1 cellular context compared by ENCODE assay signal in the genomic region with DNA sequence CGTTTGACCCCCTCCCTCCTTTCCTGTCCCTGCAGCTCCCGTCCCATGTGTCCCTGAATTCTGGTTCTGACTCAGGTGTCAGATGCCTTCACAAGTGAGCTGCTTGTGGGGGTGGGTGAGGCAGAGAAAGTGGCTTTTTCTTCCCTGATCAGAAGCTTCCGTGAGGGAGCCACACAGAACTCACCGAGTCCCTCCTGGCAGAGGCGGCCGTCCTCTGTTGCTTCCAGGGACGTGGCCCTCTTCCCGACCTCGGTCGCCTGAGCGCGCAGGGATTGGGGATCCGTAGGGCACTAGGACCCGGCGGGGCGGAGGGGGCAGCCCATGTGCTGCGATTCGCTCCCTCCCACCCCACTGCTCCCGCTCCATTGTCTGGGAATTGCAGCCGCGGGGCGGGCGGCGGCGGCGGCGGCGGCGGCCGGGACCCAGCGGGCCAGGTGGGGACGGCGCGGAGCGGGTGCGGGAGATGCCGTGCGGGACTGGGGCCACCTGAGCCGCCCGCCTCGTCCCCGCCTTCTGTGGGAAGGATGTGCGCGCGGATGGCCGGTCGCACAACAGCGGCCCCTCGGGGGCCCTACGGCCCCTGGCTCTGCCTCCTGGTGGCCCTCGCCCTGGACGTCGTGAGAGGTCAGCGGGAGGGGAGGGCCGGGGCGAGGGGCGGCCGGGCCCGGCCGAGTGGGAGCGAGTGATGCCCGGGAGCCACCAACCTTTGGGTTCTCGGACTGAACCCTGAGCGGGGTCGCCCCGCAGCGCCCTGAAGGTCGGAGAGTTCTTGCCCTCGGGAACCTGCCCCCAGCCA.
TF ChIP-seq lines count a peak whose summit lies in the region.

A gene with protein sequence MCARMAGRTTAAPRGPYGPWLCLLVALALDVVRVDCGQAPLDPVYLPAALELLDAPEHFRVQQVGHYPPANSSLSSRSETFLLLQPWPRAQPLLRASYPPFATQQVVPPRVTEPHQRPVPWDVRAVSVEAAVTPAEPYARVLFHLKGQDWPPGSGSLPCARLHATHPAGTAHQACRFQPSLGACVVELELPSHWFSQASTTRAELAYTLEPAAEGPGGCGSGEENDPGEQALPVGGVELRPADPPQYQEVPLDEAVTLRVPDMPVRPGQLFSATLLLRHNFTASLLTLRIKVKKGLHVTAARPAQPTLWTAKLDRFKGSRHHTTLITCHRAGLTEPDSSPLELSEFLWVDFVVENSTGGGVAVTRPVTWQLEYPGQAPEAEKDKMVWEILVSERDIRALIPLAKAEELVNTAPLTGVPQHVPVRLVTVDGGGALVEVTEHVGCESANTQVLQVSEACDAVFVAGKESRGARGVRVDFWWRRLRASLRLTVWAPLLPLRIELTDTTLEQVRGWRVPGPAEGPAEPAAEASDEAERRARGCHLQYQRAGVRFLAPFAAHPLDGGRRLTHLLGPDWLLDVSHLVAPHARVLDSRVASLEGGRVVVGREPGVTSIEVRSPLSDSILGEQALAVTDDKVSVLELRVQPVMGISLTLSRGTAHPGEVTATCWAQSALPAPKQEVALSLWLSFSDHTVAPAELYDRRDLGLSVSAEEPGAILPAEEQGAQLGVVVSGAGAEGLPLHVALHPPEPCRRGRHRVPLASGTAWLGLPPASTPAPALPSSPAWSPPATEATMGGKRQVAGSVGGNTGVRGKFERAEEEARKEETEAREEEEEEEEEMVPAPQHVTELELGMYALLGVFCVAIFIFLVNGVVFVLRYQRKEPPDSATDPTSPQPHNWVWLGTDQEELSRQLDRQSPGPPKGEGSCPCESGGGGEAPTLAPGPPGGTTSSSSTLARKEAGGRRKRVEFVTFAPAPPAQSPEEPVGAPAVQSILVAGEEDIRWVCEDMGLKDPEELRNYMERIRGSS (plus strand): TSS at position 351 of the 796 bp plus-strand sequence. CDS start 174 bp downstream, at position 525.

TF ChIP-seq in SK-N-SH, 30 proteins besides CTCF, POLR2A, EP300 and RAD21 (continued from another document):
- TF ChIP-seq, protein P1, sequence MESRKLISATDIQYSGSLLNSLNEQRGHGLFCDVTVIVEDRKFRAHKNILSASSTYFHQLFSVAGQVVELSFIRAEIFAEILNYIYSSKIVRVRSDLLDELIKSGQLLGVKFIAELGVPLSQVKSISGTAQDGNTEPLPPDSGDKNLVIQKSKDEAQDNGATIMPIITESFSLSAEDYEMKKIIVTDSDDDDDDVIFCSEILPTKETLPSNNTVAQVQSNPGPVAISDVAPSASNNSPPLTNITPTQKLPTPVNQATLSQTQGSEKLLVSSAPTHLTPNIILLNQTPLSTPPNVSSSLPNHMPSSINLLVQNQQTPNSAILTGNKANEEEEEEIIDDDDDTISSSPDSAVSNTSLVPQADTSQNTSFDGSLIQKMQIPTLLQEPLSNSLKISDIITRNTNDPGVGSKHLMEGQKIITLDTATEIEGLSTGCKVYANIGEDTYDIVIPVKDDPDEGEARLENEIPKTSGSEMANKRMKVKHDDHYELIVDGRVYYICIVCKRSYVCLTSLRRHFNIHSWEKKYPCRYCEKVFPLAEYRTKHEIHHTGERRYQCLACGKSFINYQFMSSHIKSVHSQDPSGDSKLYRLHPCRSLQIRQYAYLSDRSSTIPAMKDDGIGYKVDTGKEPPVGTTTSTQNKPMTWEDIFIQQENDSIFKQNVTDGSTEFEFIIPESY (IDR thresholded peaks at IDR 0.05; ENCODE audit: borderline replicate concordance, low read depth): no peak
- TF ChIP-seq, protein P2, sequence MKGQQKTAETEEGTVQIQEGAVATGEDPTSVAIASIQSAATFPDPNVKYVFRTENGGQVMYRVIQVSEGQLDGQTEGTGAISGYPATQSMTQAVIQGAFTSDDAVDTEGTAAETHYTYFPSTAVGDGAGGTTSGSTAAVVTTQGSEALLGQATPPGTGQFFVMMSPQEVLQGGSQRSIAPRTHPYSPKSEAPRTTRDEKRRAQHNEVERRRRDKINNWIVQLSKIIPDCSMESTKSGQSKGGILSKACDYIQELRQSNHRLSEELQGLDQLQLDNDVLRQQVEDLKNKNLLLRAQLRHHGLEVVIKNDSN (IDR thresholded peaks at IDR 0.05; ENCODE audit: borderline replicate concordance, low read depth): peak; percentile 76; the same call in 1 of the 2 replicates
- TF ChIP-seq, protein P3, sequence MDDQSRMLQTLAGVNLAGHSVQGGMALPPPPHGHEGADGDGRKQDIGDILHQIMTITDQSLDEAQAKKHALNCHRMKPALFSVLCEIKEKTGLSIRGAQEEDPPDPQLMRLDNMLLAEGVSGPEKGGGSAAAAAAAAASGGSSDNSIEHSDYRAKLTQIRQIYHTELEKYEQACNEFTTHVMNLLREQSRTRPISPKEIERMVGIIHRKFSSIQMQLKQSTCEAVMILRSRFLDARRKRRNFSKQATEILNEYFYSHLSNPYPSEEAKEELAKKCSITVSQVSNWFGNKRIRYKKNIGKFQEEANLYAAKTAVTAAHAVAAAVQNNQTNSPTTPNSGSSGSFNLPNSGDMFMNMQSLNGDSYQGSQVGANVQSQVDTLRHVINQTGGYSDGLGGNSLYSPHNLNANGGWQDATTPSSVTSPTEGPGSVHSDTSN (IDR thresholded peaks at IDR 0.05): peak; percentile 38; the same call in 1 of the 2 replicates
- TF ChIP-seq, protein P4, sequence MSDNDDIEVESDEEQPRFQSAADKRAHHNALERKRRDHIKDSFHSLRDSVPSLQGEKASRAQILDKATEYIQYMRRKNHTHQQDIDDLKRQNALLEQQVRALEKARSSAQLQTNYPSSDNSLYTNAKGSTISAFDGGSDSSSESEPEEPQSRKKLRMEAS (IDR thresholded peaks at IDR 0.05; ENCODE audit: low read depth): peak; percentile 96
- no peak for TF ChIP-seq MEF2A (IDR thresholded peaks at IDR 0.05; ENCODE audit: borderline replicate concordance, low read depth)
- TF ChIP-seq, protein P5, sequence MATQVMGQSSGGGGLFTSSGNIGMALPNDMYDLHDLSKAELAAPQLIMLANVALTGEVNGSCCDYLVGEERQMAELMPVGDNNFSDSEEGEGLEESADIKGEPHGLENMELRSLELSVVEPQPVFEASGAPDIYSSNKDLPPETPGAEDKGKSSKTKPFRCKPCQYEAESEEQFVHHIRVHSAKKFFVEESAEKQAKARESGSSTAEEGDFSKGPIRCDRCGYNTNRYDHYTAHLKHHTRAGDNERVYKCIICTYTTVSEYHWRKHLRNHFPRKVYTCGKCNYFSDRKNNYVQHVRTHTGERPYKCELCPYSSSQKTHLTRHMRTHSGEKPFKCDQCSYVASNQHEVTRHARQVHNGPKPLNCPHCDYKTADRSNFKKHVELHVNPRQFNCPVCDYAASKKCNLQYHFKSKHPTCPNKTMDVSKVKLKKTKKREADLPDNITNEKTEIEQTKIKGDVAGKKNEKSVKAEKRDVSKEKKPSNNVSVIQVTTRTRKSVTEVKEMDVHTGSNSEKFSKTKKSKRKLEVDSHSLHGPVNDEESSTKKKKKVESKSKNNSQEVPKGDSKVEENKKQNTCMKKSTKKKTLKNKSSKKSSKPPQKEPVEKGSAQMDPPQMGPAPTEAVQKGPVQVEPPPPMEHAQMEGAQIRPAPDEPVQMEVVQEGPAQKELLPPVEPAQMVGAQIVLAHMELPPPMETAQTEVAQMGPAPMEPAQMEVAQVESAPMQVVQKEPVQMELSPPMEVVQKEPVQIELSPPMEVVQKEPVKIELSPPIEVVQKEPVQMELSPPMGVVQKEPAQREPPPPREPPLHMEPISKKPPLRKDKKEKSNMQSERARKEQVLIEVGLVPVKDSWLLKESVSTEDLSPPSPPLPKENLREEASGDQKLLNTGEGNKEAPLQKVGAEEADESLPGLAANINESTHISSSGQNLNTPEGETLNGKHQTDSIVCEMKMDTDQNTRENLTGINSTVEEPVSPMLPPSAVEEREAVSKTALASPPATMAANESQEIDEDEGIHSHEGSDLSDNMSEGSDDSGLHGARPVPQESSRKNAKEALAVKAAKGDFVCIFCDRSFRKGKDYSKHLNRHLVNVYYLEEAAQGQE (IDR thresholded peaks at IDR 0.05; ENCODE audit: low read depth, low read length): no peak
- peak; percentile 25; the same call in 1 of the 2 replicates for TF ChIP-seq TCF12 (IDR thresholded peaks at IDR 0.05)
- TF ChIP-seq RCOR1 (IDR thresholded peaks at IDR 0.05; ENCODE audit: low read length): peak; percentile 27; the same call in 1 of the 2 replicates
- TF ChIP-seq MXI1 (IDR thresholded peaks at IDR 0.05; ENCODE audit: low read depth, low read length): peak; percentile 75
- TF ChIP-seq, protein P6, sequence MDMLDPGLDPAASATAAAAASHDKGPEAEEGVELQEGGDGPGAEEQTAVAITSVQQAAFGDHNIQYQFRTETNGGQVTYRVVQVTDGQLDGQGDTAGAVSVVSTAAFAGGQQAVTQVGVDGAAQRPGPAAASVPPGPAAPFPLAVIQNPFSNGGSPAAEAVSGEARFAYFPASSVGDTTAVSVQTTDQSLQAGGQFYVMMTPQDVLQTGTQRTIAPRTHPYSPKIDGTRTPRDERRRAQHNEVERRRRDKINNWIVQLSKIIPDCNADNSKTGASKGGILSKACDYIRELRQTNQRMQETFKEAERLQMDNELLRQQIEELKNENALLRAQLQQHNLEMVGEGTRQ (IDR thresholded peaks at IDR 0.05; ENCODE audit: borderline replicate concordance, low read depth, low read length): no peak
- peak; percentile 66; the same call in 1 of the 2 replicates for TF ChIP-seq SIN3A (IDR thresholded peaks at IDR 0.05; ENCODE audit: borderline replicate concordance, low read depth, low read length)
- no peak for TF ChIP-seq GATA2 (CRISPR knock-in tag; IDR thresholded peaks at IDR 0.05)
- peak; percentile 44 for TF ChIP-seq CHD2 (IDR thresholded peaks at IDR 0.05; ENCODE audit: low read length, partially characterized antibody)
- no peak for TF ChIP-seq FOXM1 (IDR thresholded peaks at IDR 0.05; ENCODE audit: low read depth)
- TF ChIP-seq TAF1 (IDR thresholded peaks at IDR 0.05; ENCODE audit: borderline replicate concordance, low read depth, low read length): 0 out of 2 replicates have a peak, but pooled peaks have one; percentile 30
